ENCODE assay signal across 1 cellular context in genomic region chr17:5531019-5531418, GRCh38.
TF ChIP-seq lines count a peak whose summit lies in the region.

No MANE protein-coding gene starts in this region.

TF ChIP-seq in K562, 482 proteins besides CTCF, POLR2A, EP300 and RAD21 (continued from another document):
- TF ChIP-seq MTA1 (IDR thresholded peaks at IDR 0.05; ENCODE audit: borderline replicate concordance): peak; percentile 69; the same call in 1 of the 2 replicates
- TF ChIP-seq GATA2 (CRISPR knock-in tag; IDR thresholded peaks at IDR 0.05): peak; percentile 76; the same call in 1 of the 2 replicates
- no peak for TF ChIP-seq EP400 (IDR thresholded peaks at IDR 0.05)
